In the genomic region with DNA sequence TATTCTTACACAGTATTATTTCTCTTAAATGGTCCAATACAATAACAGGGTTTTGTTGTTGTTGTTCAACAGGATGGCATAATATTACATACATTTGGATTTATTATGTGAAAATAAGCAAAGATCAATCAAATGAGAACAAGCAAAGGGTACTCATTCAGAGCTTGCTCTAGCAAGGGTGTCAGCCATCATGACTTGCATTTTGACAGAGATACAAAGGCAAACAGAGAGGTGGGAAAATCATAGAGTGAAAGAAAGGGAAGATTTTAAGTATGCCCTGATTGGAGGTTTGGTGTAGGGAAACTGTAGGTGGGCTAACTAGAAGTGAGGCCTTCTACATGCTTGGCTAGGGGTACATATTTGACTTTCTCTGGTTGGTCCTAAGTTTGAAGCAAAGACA, we compare ENCODE assay signal across 21 cellular contexts.
DNase-seq lines count a peak whose midpoint lies in the region; ATAC-seq, FAIRE-seq and TF ChIP-seq lines count a peak whose summit lies in the region.
"Had no signal": no experiment of that assay in that cellular context is flagged by ENCODE, and none has a peak within 500 bp of the region (broad histone marks: within the 10 kb centered on the region; RNA-seq: fewer than 3 reads in every experiment).

No MANE protein-coding gene starts in this region.

- H4K8ac ChIP-seq in H1 (ENCODE audit: extremely low read depth, insufficient read depth, low read length): no peak overlapping the region

- TF ChIP-seq POLR2A in H1 (IDR thresholded peaks at IDR 0.05; ENCODE audit: control extremely low read depth in 1 of 2, low read depth in 2 of 2, low read length in 2 of 2): no peak

- H3K79me1 ChIP-seq in H1 (ENCODE audit: low read depth, low read length): no peaks in the 10 kb centered on the region

- H3K27ac ChIP-seq in 22Rv1 (peak overlapping the region; percentile 26), HUES6 (ENCODE audit: low read depth, low read length) (0 out of 2 replicates have a peak overlapping the region, but pooled peaks have one; percentile 41), H1 (ENCODE audit: low read depth, low read length) (no peak overlapping the region)

- no peak for TF ChIP-seq RAD21 in H1 (IDR thresholded peaks at IDR 0.05 in 1 of 2, conservative IDR thresholded peaks at IDR 0.05 in 1 of 2; ENCODE audit: low read depth in 2 of 2, low read length in 2 of 2)

- H3K36me3 ChIP-seq in HUES6 (ENCODE audit: control insufficient read depth, insufficient read depth, low read length): no peaks in the 10 kb centered on the region
- no peaks in the 10 kb centered on the region for H3K36me3 ChIP-seq in H1 (ENCODE audit: control insufficient read depth in 2 of 4, insufficient read depth in 4 of 4, low read length in 3 of 4)

- no peak overlapping the region for H3K4me2 ChIP-seq in H1 (ENCODE audit: insufficient read depth in 1 of 2, low read depth in 2 of 2, low read length in 2 of 2)

- no peak for TF ChIP-seq EP300 in H1 (IDR thresholded peaks at IDR 0.05; ENCODE audit: borderline replicate concordance in 1 of 2, low read depth in 2 of 2, low read length in 2 of 2)

- H4K20me1 ChIP-seq in H1 (replicated peaks in 1 of 2; ENCODE audit: control insufficient read depth in 1 of 2, insufficient read depth in 2 of 2, low read length in 2 of 2): no peaks in the 10 kb centered on the region

- H3K4ac ChIP-seq in H1 (replicated peaks; ENCODE audit: insufficient read length, low read depth, low read length): no peak overlapping the region

- peak; percentile 11 for DNase-seq in DMS53 (lab: John Stamatoyannopoulos, UW)
- no peak for DNase-seq in DMS53 treated with DMSO at 0.1 percent for 48 hours (lab: John Stamatoyannopoulos, UW; ENCODE audit: unreplicated experiment)
- DNase-seq in H1 (ENCODE audit: low read depth in 1 of 2, low spot score in 2 of 2): no peak
- DNase-seq in activated CD4-positive, alpha-beta T cell treated with anti-CD3 and anti-CD28 coated beads for 48 hours: no peak
- DNase-seq in iPS-NIHi11 (ENCODE audit: low spot score): no peak
- DNase-seq: 8988T; C1 segment of cervical spinal cord; Calu3; CD4-positive, alpha-beta memory T cell; COR-L47; DMS79; EL; GDM1; GOT3; H7 had no signal

- no peak overlapping the region for H2BK12ac ChIP-seq in H1 (ENCODE audit: low read depth, low read length)

- POLR2A ChIA-PET in H1 (lab: Charles Lee; ENCODE audit: partially characterized antibody): no interaction called here

- H4K5ac ChIP-seq in H1 (ENCODE audit: insufficient read length, low read depth, low read length): no peak overlapping the region

- H3K4me3 ChIP-seq in HUES6 (ENCODE audit: low read depth, low read length) (no peak overlapping the region), H1 (ENCODE audit: extremely low read depth in 1 of 4, insufficient read depth in 2 of 4, low read depth in 3 of 4, low read length in 4 of 4) (no peak overlapping the region)
- H3K4me3 ChIP-seq: GM12878 had no signal

- peak overlapping the region; percentile 67; the same call in 1 of the 2 replicates for H2AFZ ChIP-seq in H1 (ENCODE audit: low read length)

- no peak overlapping the region for H2BK20ac ChIP-seq in H1 (ENCODE audit: low read length)

- H2BK120ac ChIP-seq in H1 (replicated peaks; ENCODE audit: low read depth, low read length): no peak overlapping the region

- no peaks in the 10 kb centered on the region for H3K9me3 ChIP-seq in HUES6 (ENCODE audit: control insufficient read depth, insufficient read depth, low read depth, low read length)
- no peaks in the 10 kb centered on the region for H3K9me3 ChIP-seq in H1 (ENCODE audit: insufficient read depth in 2 of 2, low read depth in 1 of 2, low read length in 1 of 2)

- H4K91ac ChIP-seq in H1 (replicated peaks; ENCODE audit: insufficient read length, low read length): no peak overlapping the region

- no peaks in the 10 kb centered on the region for H3K27me3 ChIP-seq in HUES6 (ENCODE audit: control insufficient read depth, insufficient read depth, low read length)
- no peaks in the 10 kb centered on the region for H3K27me3 ChIP-seq in H1 (replicated peaks in 1 of 4; ENCODE audit: control insufficient read depth in 3 of 4, extremely low read depth in 1 of 4, insufficient read depth in 3 of 4, low read length in 3 of 4)

- no peaks in the 10 kb centered on the region for H3K23me2 ChIP-seq in H1 (ENCODE audit: low read depth, low read length)

- no peak overlapping the region for H3K14ac ChIP-seq in H1 (ENCODE audit: insufficient read length)

- no peak for FAIRE-seq in H1 (lab: Jason Lieb, UNC)
- FAIRE-seq: GM12878, GM18507 had no signal

- no peaks in the 10 kb centered on the region for H3K79me2 ChIP-seq in H1 (ENCODE audit: control insufficient read depth in 1 of 2, insufficient read depth in 2 of 2, low read length in 2 of 2)

- no peak overlapping the region for H2AK5ac ChIP-seq in H1 (ENCODE audit: low read depth, low read length)

- CTCF ChIA-PET in H1 (lab: Charles Lee; ENCODE audit: partially characterized antibody): interaction anchor here (0.9 to 1.3 kb wide), 2 partner anchors 13 to 66 kb away, joined by 3 read pairs; no protein-coding TSS in a partner anchor

- H2BK15ac ChIP-seq in H1 (ENCODE audit: low read length): no peak overlapping the region

- H3K18ac ChIP-seq in H1 (ENCODE audit: extremely low read depth, low read length): no peak overlapping the region

- H3K56ac ChIP-seq in H1 (replicated peaks; ENCODE audit: insufficient read length, low read depth, low read length): no peak overlapping the region

- TF ChIP-seq CTCF in 22Rv1 (IDR thresholded peaks at IDR 0.05) (no peak), H1 (IDR thresholded peaks at IDR 0.05; ENCODE audit: control extremely low read depth in 1 of 3, insufficient read depth in 1 of 3, low read depth in 1 of 3, low read length in 3 of 3) (no peak)

- H3K23ac ChIP-seq in H1 (ENCODE audit: insufficient read length): no peak overlapping the region

- H2BK5ac ChIP-seq in H1 (ENCODE audit: low read depth, low read length): no peak overlapping the region

- H3K4me1 ChIP-seq in HUES6 (ENCODE audit: control insufficient read depth, insufficient read depth, low read length) (no peaks in the 10 kb centered on the region), H1 (replicated peaks in 1 of 4; ENCODE audit: control insufficient read depth in 3 of 4, insufficient read depth in 4 of 4, low read length in 3 of 4) (no peaks in the 10 kb centered on the region)

- ATAC-seq in HG03457 (IDR thresholded peaks at IDR 0.05; ENCODE audit: unreplicated experiment): no peak
- ATAC-seq: GM12878, HCT116 had no signal

- H3K9ac ChIP-seq in HUES6 (ENCODE audit: low read length) (no peak overlapping the region), H1 (replicated peaks in 1 of 4; ENCODE audit: extremely low read depth in 1 of 4, low read depth in 3 of 4, low read length in 3 of 4) (no peak overlapping the region)

TF ChIP-seq in H1, 55 proteins besides CTCF, POLR2A, EP300 and RAD21 (continues in another document):
- TF ChIP-seq ZNF274 (IDR thresholded peaks at IDR 0.05; ENCODE audit: borderline replicate concordance, extremely low read depth, low read length): no peak
- TF ChIP-seq, protein P1, sequence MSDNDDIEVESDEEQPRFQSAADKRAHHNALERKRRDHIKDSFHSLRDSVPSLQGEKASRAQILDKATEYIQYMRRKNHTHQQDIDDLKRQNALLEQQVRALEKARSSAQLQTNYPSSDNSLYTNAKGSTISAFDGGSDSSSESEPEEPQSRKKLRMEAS (IDR thresholded peaks at IDR 0.05): no peak
- TF ChIP-seq SP4 (IDR thresholded peaks at IDR 0.05; ENCODE audit: low read length): no peak
- TF ChIP-seq BACH1 (IDR thresholded peaks at IDR 0.05; ENCODE audit: low read length): no peak
- no peak for TF ChIP-seq RNF2 (IDR thresholded peaks at IDR 0.05; ENCODE audit: borderline replicate concordance, low read depth, low read length, missing control alignments, poor library complexity, severe bottlenecking)
- no peak for TF ChIP-seq CEBPB (IDR thresholded peaks at IDR 0.05; ENCODE audit: low read depth, low read length)
- no peak for TF ChIP-seq POLR2AphosphoS5 (IDR thresholded peaks at IDR 0.05; ENCODE audit: low read depth, low read length)
- no peak for TF ChIP-seq BCL11A (IDR thresholded peaks at IDR 0.05; ENCODE audit: low read depth in 2 of 2, low read length in 2 of 2)
- no peak for TF ChIP-seq TEAD4 (IDR thresholded peaks at IDR 0.05; ENCODE audit: low read depth, low read length)
